ENCODE assay signal across 16 cellular contexts in the genomic region with DNA sequence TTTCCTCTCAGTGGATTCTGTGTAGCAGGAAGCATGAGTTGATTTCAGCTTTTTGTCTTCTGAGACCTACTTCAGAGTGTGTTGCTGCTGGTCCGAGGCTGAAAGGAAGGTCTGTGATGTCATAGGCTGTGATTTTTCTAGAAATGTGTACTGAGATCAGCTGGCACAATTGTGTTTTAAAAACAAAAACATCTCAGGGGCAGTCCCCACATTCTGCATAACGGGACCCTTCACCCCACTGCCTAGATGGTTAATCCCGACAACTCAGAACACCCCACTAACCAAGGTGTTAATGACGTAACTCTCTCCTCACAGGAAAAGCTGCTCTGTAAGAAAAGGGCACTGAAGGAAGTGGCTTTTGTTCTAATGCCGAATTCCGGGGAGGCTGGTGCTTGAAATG. TPM values are rescaled to one million over a fixed set of nuclear protein-coding genes. Genes with fewer than 3 reads are reported as not detected.
DNase-seq lines count a peak whose midpoint lies in the region; ATAC-seq and TF ChIP-seq lines count a peak whose summit lies in the region.
"Had no signal": no experiment of that assay in that cellular context is flagged by ENCODE, and none has a peak within 500 bp of the region (broad histone marks: within the 10 kb centered on the region; RNA-seq: fewer than 3 reads in every experiment).

No MANE protein-coding gene starts in this region.

- H3K27me3 Mint-ChIP-seq in activated CD8-positive, alpha-beta memory T cell treated with anti-CD3 and anti-CD28 coated beads, Interleukin-2, amount 10 ng/mL, durations not matched to agents 7 days and 5 days: no peaks in the 10 kb centered on the region
- H3K27me3 Mint-ChIP-seq in T-helper 2 cell treated with Interferon-gamma antibody and Interleukin-4, amounts not matched to agents 5 μg/mL and 100 μg/mL, for 36 hours (ENCODE audit: low read depth): no peaks in the 10 kb centered on the region

- no peak overlapping the region for H3K27ac ChIP-seq in effector memory CD4-positive, alpha-beta T cell (ENCODE audit: insufficient read depth, low read length, poor library complexity, severe bottlenecking)
- no peak overlapping the region for H3K27ac ChIP-seq in sigmoid colon
- H3K27ac ChIP-seq: A549 had no signal

- no peak for TF ChIP-seq EP300 in sigmoid colon (IDR thresholded peaks at IDR 0.05)

- no peaks in the 10 kb centered on the region for H3K36me3 ChIP-seq in effector memory CD4-positive, alpha-beta T cell (ENCODE audit: control insufficient read depth, insufficient read depth, low read length)
- no peaks in the 10 kb centered on the region for H3K36me3 ChIP-seq in sigmoid colon

- CTCF ChIA-PET in activated CD8-positive, alpha-beta memory T cell treated with anti-CD3 and anti-CD28 coated beads, Interleukin-2, amount 10 ng/mL, durations not matched to agents 7 days and 5 days (lab: Charles Lee): interaction anchor here (1.0 to 1.6 kb wide), 3 partner anchors 61 to 230 kb away, joined by 3 to 4 read pairs (median 3); a partner anchor contains a TSS

- no peaks in the 10 kb centered on the region for H3K27me3 ChIP-seq in effector memory CD4-positive, alpha-beta T cell (replicated peaks; ENCODE audit: control insufficient read depth, insufficient read depth, low read length, poor library complexity, severe bottlenecking)
- H3K27me3 ChIP-seq in sigmoid colon: no peaks in the 10 kb centered on the region

- peak overlapping the region; percentile 87 for H3K27ac Mint-ChIP-seq in activated CD8-positive, alpha-beta memory T cell treated with anti-CD3 and anti-CD28 coated beads, Interleukin-2, amount 10 ng/mL, durations not matched to agents 7 days and 5 days
- peak overlapping the region; percentile 58 for H3K27ac Mint-ChIP-seq in T-helper 2 cell treated with Interferon-gamma antibody and Interleukin-4, amounts not matched to agents 5 μg/mL and 100 μg/mL, for 36 hours
- H3K27ac Mint-ChIP-seq: progenitor cell of endocrine pancreas had no signal

- peaks cover 29% of the 10 kb centered on the region for H3K4me1 Mint-ChIP-seq in activated CD8-positive, alpha-beta memory T cell treated with anti-CD3 and anti-CD28 coated beads, Interleukin-2, amount 10 ng/mL, durations not matched to agents 7 days and 5 days
- peaks cover 19% of the 10 kb centered on the region for H3K4me1 Mint-ChIP-seq in T-helper 2 cell treated with Interferon-gamma antibody and Interleukin-4, amounts not matched to agents 5 μg/mL and 100 μg/mL, for 36 hours (ENCODE audit: low read depth)

- peak; percentile 82 for ATAC-seq in activated CD8-positive, alpha-beta memory T cell treated with anti-CD3 and anti-CD28 coated beads, Interleukin-2, amount 10 ng/mL, durations not matched to agents 7 days and 5 days
- ATAC-seq: A549 had no signal

- H3K4me3 Mint-ChIP-seq in activated CD8-positive, alpha-beta memory T cell treated with anti-CD3 and anti-CD28 coated beads, Interleukin-2, amount 10 ng/mL, durations not matched to agents 7 days and 5 days: peak overlapping the region; percentile 53
- H3K4me3 Mint-ChIP-seq in T-helper 2 cell treated with Interferon-gamma antibody and Interleukin-4, amounts not matched to agents 5 μg/mL and 100 μg/mL, for 36 hours: peak overlapping the region; percentile 14

- 51 to 78% methylated on average over 6 of the region's 6 CpGs for WGBS in sigmoid colon, 2 donors

- peak; percentile 61 for DNase-seq in activated CD8-positive, alpha-beta memory T cell treated with anti-CD3 and anti-CD28 coated beads, Interleukin-2, amount 10 ng/mL, durations not matched to agents 7 days and 5 days
- DNase-seq in activated CD8-positive, alpha-beta memory T cell treated with anti-CD3 and anti-CD28 coated beads, Interleukin-2, amount 50 U/mL, for 48 hours: no peak
- peak; percentile 22 for DNase-seq in T-helper 2 cell treated with Interferon-gamma antibody and Interleukin-4, amounts not matched to agents 5 μg/mL and 100 μg/mL, for 36 hours (ENCODE audit: low spot score)
- DNase-seq in effector memory CD4-positive, alpha-beta T cell: peak in 2 of 3 donors; percentile 1 to 6
- DNase-seq in stimulated activated CD8-positive, alpha-beta memory T cell treated with anti-CD3 and anti-CD28 coated beads, Interleukin-4, amount 100 ng/mL, for 24 hours (ENCODE audit: low read depth): peak; percentile 4
- DNase-seq in sigmoid colon (no peak), NCI-H69 (lab: John Stamatoyannopoulos, UW) (no peak), SIG-M5 treated with dmso at 0.1 percent for 504 hours (lab: John Stamatoyannopoulos, UW; ENCODE audit: unreplicated experiment) (no peak)
- DNase-seq: activated CD4-positive, alpha-beta T cell treated with anti-CD3 and anti-CD28 coated beads for 1 hour; DMS79; head of caudate nucleus; NCI-H1436; SHP77 treated with DMSO at 0.1 percent for 48 hours had no signal

- H3K4me3 ChIP-seq in effector memory CD4-positive, alpha-beta T cell (ENCODE audit: insufficient read depth, low read depth, low read length, poor library complexity, severe bottlenecking): no peak overlapping the region
- H3K4me3 ChIP-seq in sigmoid colon: no peak overlapping the region
- H3K4me3 ChIP-seq: A549 had no signal

- intact Hi-C loops in sigmoid colon (cut with DNase I): no loop called here

- peaks cover 6% of the 10 kb centered on the region for H3K4me1 ChIP-seq in effector memory CD4-positive, alpha-beta T cell (ENCODE audit: control insufficient read depth, insufficient read depth, low read length, poor library complexity, severe bottlenecking)
- no peaks in the 10 kb centered on the region for H3K4me1 ChIP-seq in sigmoid colon

- no peaks in the 10 kb centered on the region for H3K9me3 Mint-ChIP-seq in activated CD8-positive, alpha-beta memory T cell treated with anti-CD3 and anti-CD28 coated beads, Interleukin-2, amount 10 ng/mL, durations not matched to agents 7 days and 5 days (ENCODE audit: low read depth)
- H3K9me3 Mint-ChIP-seq in T-helper 2 cell treated with Interferon-gamma antibody and Interleukin-4, amounts not matched to agents 5 μg/mL and 100 μg/mL, for 36 hours: no peaks in the 10 kb centered on the region
- H3K9me3 Mint-ChIP-seq: IgD-negative memory B cell had no signal

- H3K36me3 Mint-ChIP-seq in activated CD8-positive, alpha-beta memory T cell treated with anti-CD3 and anti-CD28 coated beads, Interleukin-2, amount 10 ng/mL, durations not matched to agents 7 days and 5 days: no peaks in the 10 kb centered on the region
- H3K36me3 Mint-ChIP-seq in T-helper 2 cell treated with Interferon-gamma antibody and Interleukin-4, amounts not matched to agents 5 μg/mL and 100 μg/mL, for 36 hours (ENCODE audit: low read depth): no peaks in the 10 kb centered on the region
- H3K36me3 Mint-ChIP-seq: IgD-negative memory B cell had no signal

- H3K9me3 ChIP-seq in effector memory CD4-positive, alpha-beta T cell (ENCODE audit: control insufficient read depth, low read length): no peaks in the 10 kb centered on the region
- H3K9me3 ChIP-seq in sigmoid colon: no peaks in the 10 kb centered on the region
- H3K9me3 ChIP-seq: A549 had no signal

- no peak for TF ChIP-seq POLR2A in sigmoid colon (IDR thresholded peaks at IDR 0.05)

- no peak for TF ChIP-seq CTCF in sigmoid colon (IDR thresholded peaks at IDR 0.05)

RNA-seq across cellular contexts. Expression of a gene that starts 59.8 kb away (rescaled TPM):
- 10 to 100 TPM; 42.7 to 44.0 TPM for total RNA-seq in activated CD8-positive, alpha-beta memory T cell treated with anti-CD3 and anti-CD28 coated beads, Interleukin-2, amount 10 ng/mL, durations not matched to agents 7 days and 5 days
- 10 to 100 TPM; 25.9 to 47.1 (median 31.4) TPM for total RNA-seq in sigmoid colon
- 10 to 100 TPM; 46.2 to 62.7 (median 50.4) TPM for polyA plus RNA-seq in sigmoid colon

Comparison
In these comparisons a context has a peak if more than half of its experiments do, and no peak if none do; other contexts are left out.
1. DNase-seq: peak in activated CD8-positive, alpha-beta memory T cell treated with anti-CD3 and anti-CD28 coated beads, Interleukin-2, amount 10 ng/mL, durations not matched to agents 7 days and 5 days (single experiment), T-helper 2 cell treated with Interferon-gamma antibody and Interleukin-4, amounts not matched to agents 5 μg/mL and 100 μg/mL, for 36 hours (single experiment), effector memory CD4-positive, alpha-beta T cell (2 of 3) and stimulated activated CD8-positive, alpha-beta memory T cell treated with anti-CD3 and anti-CD28 coated beads, Interleukin-4, amount 100 ng/mL, for 24 hours (single experiment); none in activated CD8-positive, alpha-beta memory T cell treated with anti-CD3 and anti-CD28 coated beads, Interleukin-2, amount 50 U/mL, for 48 hours (single experiment), sigmoid colon (single experiment), NCI-H69 (single experiment) and SIG-M5 treated with dmso at 0.1 percent for 504 hours (single experiment).